Comparison of ENCODE assay signal across 20 cellular contexts in genomic region chr7:47325337-47325736, GRCh38.
"Had no signal": no experiment of that assay in that cellular context is flagged by ENCODE, and none has a peak within 500 bp of the region (broad histone marks: within the 10 kb centered on the region; RNA-seq: fewer than 3 reads in every experiment).

No MANE protein-coding gene starts in this region.

- H3K36me3 ChIP-seq: prostate gland had no signal

- H3K4me3 ChIP-seq: lower lobe of right lung, prostate gland, SJCRH30, thoracic aorta had no signal

- H3K4me3 Mint-ChIP-seq: activated naive CD8-positive, alpha-beta T cell; activated T-cell treated with anti-CD3 and anti-CD28 coated beads, Interleukin-2, amount 50 U/mL, for 24 hours; naive B cell; stimulated activated naive CD8-positive, alpha-beta T cell treated with anti-CD3 and anti-CD28 coated beads, Interleukin-15, Interleukin-2, amounts not matched to agents 100 ng/mL and 50 ng/mL, for 24 hours; T-helper 2 cell treated with Interferon-gamma antibody and Interleukin-4, amounts not matched to agents 5 μg/mL and 100 μg/mL, for 36 hours had no signal

- DNase-seq: activated CD4-positive, alpha-beta T cell treated with anti-CD3 and anti-CD28 coated beads, Interleukin-2, amount 50 U/mL, for 4 hours; activated CD4-positive, CD25-positive, alpha-beta regulatory T cell treated with anti-CD3 and anti-CD28 coated beads, Interleukin-2, amount 50 U/mL, for 72 hours; activated effector memory CD4-positive, alpha-beta T cell treated with anti-CD3 and anti-CD28 coated beads, Interleukin-2, amount 50 U/mL, for 16 hours; activated T-cell treated with anti-CD3 and anti-CD28 coated beads, Interleukin-2, amount 50 U/mL, for 24 hours; amygdala; brain microvascular endothelial cell; cerebellar nuclear complex; foreskin keratinocyte; heart left ventricle; lower lobe of right lung; midbrain; naive B cell; SJCRH30; stimulated activated CD4-positive, alpha-beta T cell treated with anti-CD3 and anti-CD28 coated beads, Interleukin-4, amount 100 ng/mL, for 1 hour; SW 1271 had no signal

- H3K27me3 Mint-ChIP-seq: activated naive CD8-positive, alpha-beta T cell; activated T-cell treated with anti-CD3 and anti-CD28 coated beads, Interleukin-2, amount 50 U/mL, for 24 hours; naive B cell; stimulated activated naive CD8-positive, alpha-beta T cell treated with anti-CD3 and anti-CD28 coated beads, Interleukin-15, Interleukin-2, amounts not matched to agents 100 ng/mL and 50 ng/mL, for 24 hours had no signal

- ATAC-seq: heart left ventricle, lower lobe of right lung had no signal

- H3K27me3 ChIP-seq: brain microvascular endothelial cell, foreskin keratinocyte, heart left ventricle, SJCRH30 had no signal

- H3K9me3 ChIP-seq: heart left ventricle, lower lobe of right lung, prostate gland, SJCRH30, thoracic aorta had no signal

- H3K27ac ChIP-seq: foreskin keratinocyte, lower lobe of right lung, prostate gland, SJCRH30, thoracic aorta had no signal

- H3K36me3 Mint-ChIP-seq: activated naive CD8-positive, alpha-beta T cell had no signal

- H3K27ac Mint-ChIP-seq: activated naive CD8-positive, alpha-beta T cell; activated T-cell treated with anti-CD3 and anti-CD28 coated beads, Interleukin-2, amount 50 U/mL, for 24 hours; stimulated activated naive CD8-positive, alpha-beta T cell treated with anti-CD3 and anti-CD28 coated beads, Interleukin-15, Interleukin-2, amounts not matched to agents 100 ng/mL and 50 ng/mL, for 24 hours; T-helper 2 cell treated with Interferon-gamma antibody and Interleukin-4, amounts not matched to agents 5 μg/mL and 100 μg/mL, for 36 hours had no signal

- H3K9me3 Mint-ChIP-seq: activated T-cell treated with anti-CD3 and anti-CD28 coated beads, Interleukin-2, amount 50 U/mL, for 24 hours; naive B cell; stimulated activated naive CD8-positive, alpha-beta T cell treated with anti-CD3 and anti-CD28 coated beads, Interleukin-15, Interleukin-2, amounts not matched to agents 100 ng/mL and 50 ng/mL, for 24 hours; T-helper 2 cell treated with Interferon-gamma antibody and Interleukin-4, amounts not matched to agents 5 μg/mL and 100 μg/mL, for 36 hours had no signal
